Comparison of ENCODE assay signal across 20 cellular contexts in the genomic region with DNA sequence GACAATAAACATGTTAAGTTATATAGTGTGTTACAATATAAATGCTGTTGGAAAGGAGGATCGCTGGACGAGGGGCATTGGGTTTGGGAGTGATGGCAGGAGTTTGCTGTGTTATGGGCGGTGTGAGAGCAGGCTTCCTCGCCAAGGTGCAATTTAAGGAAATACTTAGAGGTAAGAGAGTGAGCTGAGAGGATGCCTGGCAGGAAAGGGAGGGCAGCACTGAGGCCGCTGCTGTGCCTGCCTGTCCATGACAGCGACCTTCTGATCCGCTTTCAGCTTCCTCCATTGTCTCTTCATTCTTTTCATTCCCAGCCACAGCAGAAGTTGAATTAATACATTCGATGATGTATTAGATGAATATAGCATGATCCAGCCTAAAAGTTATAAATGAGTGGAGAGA. TPM values are rescaled to one million over a fixed set of nuclear protein-coding genes. Genes with fewer than 3 reads are reported as not detected.
A peak's percentile ranks its signal among the peaks of the same experiment; 100 is the strongest.
DNase-seq lines count a peak whose midpoint lies in the region; ATAC-seq and TF ChIP-seq lines count a peak whose summit lies in the region.
"Had no signal": no experiment of that assay in that cellular context is flagged by ENCODE, and none has a peak within 500 bp of the region (broad histone marks: within the 10 kb centered on the region; RNA-seq: fewer than 3 reads in every experiment).

No MANE protein-coding gene starts in this region.

- no peak overlapping the region for H2BK20ac ChIP-seq in H9 (ENCODE audit: low read depth, low read length, poor library complexity, severe bottlenecking)

- peaks cover 42% of the 10 kb centered on the region in 2 donors for H3K4me1 ChIP-seq in gastrocnemius medialis
- H3K4me1 ChIP-seq in H9 (ENCODE audit: insufficient read depth, low read length) = no peaks in the 10 kb centered on the region
- H3K4me1 ChIP-seq: Peyer's patch had no signal

- H2BK120ac ChIP-seq in H9 (ENCODE audit: low read depth, low read length, poor library complexity, severe bottlenecking) = no peak overlapping the region

- H3K9me3 ChIP-seq in T-helper 17 cell (ENCODE audit: control insufficient read depth, low read length, poor library complexity, severe bottlenecking) = no peaks in the 10 kb centered on the region
- no peaks in the 10 kb centered on the region for H3K9me3 ChIP-seq in gastrocnemius medialis
- H3K9me3 ChIP-seq in H9 (ENCODE audit: control insufficient read depth, low read depth, low read length) = no peaks in the 10 kb centered on the region
- H3K9me3 ChIP-seq: Peyer's patch had no signal

- peaks cover 2% of the 10 kb centered on the region for H3K4me1 Mint-ChIP-seq in activated CD8-positive, alpha-beta memory T cell treated with anti-CD3 and anti-CD28 coated beads, Interleukin-2, amount 10 ng/mL, durations not matched to agents 7 days and 5 days
- peaks cover 12% of the 10 kb centered on the region for H3K4me1 Mint-ChIP-seq in T-helper 17 cell
- peaks cover 26% of the 10 kb centered on the region for H3K4me1 Mint-ChIP-seq in endothelial cell (ENCODE audit: unreplicated experiment)
- peaks cover 0 to 4% of the 10 kb centered on the region in 2 experiments; a peak in 1 of 4 replicates for H3K4me1 Mint-ChIP-seq in H9
- H3K4me1 Mint-ChIP-seq: B cell had no signal

- H3K4me2 ChIP-seq in H9 (ENCODE audit: insufficient read depth, insufficient read length, low read length) = no peak overlapping the region
- H3K4me2 ChIP-seq: KMS-11 had no signal

- no peak for DNase-seq in activated CD8-positive, alpha-beta memory T cell treated with anti-CD3 and anti-CD28 coated beads, Interleukin-2, amount 10 ng/mL, durations not matched to agents 7 days and 5 days
- no peak for DNase-seq in activated CD8-positive, alpha-beta memory T cell treated with anti-CD3 and anti-CD28 coated beads for 24 hours
- DNase-seq in T-helper 17 cell (no peak), endothelial cell (ENCODE audit: low spot score) (no peak), gastrocnemius medialis (no peak), H9 (no peak), NCI-H82 (lab: John Stamatoyannopoulos, UW) (no peak), hypothalamus (lab: John Stamatoyannopoulos, UW) (no peak)
- DNase-seq: Calu3, DMS79 treated with DMSO at 0.1 percent for 48 hours, GF-D8, MM.1S, NCI-H2029, NCI-H526 treated with DMSO at 0.1 percent for 48 hours, Peyer's patch, SHP77 treated with DMSO at 0.1 percent for 48 hours had no signal

- H2BK12ac ChIP-seq in H9 (ENCODE audit: insufficient read length, low read depth, low read length) = no peak overlapping the region

- TF ChIP-seq POLR2A in gastrocnemius medialis (IDR thresholded peaks at IDR 0.05) = no peak

- H2AFZ ChIP-seq in H9 (ENCODE audit: low read length) = no peak overlapping the region

- no peak overlapping the region for H3K4me3 ChIP-seq in gastrocnemius medialis
- H3K4me3 ChIP-seq: Peyer's patch had no signal

- no peak overlapping the region for H3K18ac ChIP-seq in H9 (ENCODE audit: insufficient read length, low read depth, low read length)

- CTCF ChIA-PET in activated CD8-positive, alpha-beta memory T cell treated with anti-CD3 and anti-CD28 coated beads, Interleukin-2, amount 10 ng/mL, durations not matched to agents 7 days and 5 days (lab: Charles Lee) = interaction anchor here (2.0 kb wide), 1 partner anchor 148 kb away, joined by 7 read pairs; no protein-coding TSS in a partner anchor

- peak overlapping the region; percentile 4 for H3K27ac Mint-ChIP-seq in activated CD8-positive, alpha-beta memory T cell treated with anti-CD3 and anti-CD28 coated beads, Interleukin-2, amount 10 ng/mL, durations not matched to agents 7 days and 5 days
- H3K27ac Mint-ChIP-seq in T-helper 17 cell (peak overlapping the region; percentile 43), endothelial cell (ENCODE audit: unreplicated experiment) (no peak overlapping the region), H9 (peak overlapping the region in 1 of 3 experiments; percentile 7; a peak in 1 of 7 replicates)
- H3K27ac Mint-ChIP-seq: B cell had no signal

- in situ Hi-C loops in gastrocnemius medialis (cut with MboI; ENCODE audit: low sequenced_read_pairs in 4 of 4) = loop anchor here in 2 of 4 donors (10.0 kb wide), 2 partner anchors 144 to 154 kb away; a partner anchor contains a TSS

- peaks cover 14% of the 10 kb centered on the region for H3K36me3 Mint-ChIP-seq in activated CD8-positive, alpha-beta memory T cell treated with anti-CD3 and anti-CD28 coated beads, Interleukin-2, amount 10 ng/mL, durations not matched to agents 7 days and 5 days
- H3K36me3 Mint-ChIP-seq in T-helper 17 cell (ENCODE audit: low read depth) (peaks cover 5% of the 10 kb centered on the region), endothelial cell (ENCODE audit: low read depth, unreplicated experiment) (peaks cover 12% of the 10 kb centered on the region), H9 (ENCODE audit: insufficient read depth in 1 of 3, low read depth in 3 of 3) (peaks cover 10 to 48% (median 43%) of the 10 kb centered on the region in 3 experiments; a peak in 6 of 7 replicates)

- no peaks in the 10 kb centered on the region for H4K20me1 ChIP-seq in H9 (ENCODE audit: control insufficient read depth, insufficient read depth, insufficient read length)

- no peaks in the 10 kb centered on the region for H3K9me3 Mint-ChIP-seq in activated CD8-positive, alpha-beta memory T cell treated with anti-CD3 and anti-CD28 coated beads, Interleukin-2, amount 10 ng/mL, durations not matched to agents 7 days and 5 days (ENCODE audit: low read depth)
- no peaks in the 10 kb centered on the region for H3K9me3 Mint-ChIP-seq in endothelial cell (ENCODE audit: unreplicated experiment)
- no peaks in the 10 kb centered on the region for H3K9me3 Mint-ChIP-seq in H9

- H3K79me2 ChIP-seq in H9 (ENCODE audit: insufficient read depth, low read length) = no peaks in the 10 kb centered on the region

- H4K8ac ChIP-seq in H9 (replicated peaks; ENCODE audit: insufficient read length, low read depth, low read length) = no peak overlapping the region

- no peak overlapping the region for H2BK5ac ChIP-seq in H9 (ENCODE audit: insufficient read length, low read length)

- H3K79me1 ChIP-seq in H9 (ENCODE audit: insufficient read depth, low read depth, low read length, poor library complexity, severe bottlenecking) = no peaks in the 10 kb centered on the region

- H3K27ac ChIP-seq in gastrocnemius medialis = peak overlapping the region in 3 of 4 donors; percentile 23 to 50 (median 34)
- no peak overlapping the region for H3K27ac ChIP-seq in H9 (ENCODE audit: insufficient read length, low read depth, low read length)
- H3K27ac ChIP-seq: 22Rv1, C4-2B, KMS-11, Peyer's patch had no signal

- H3T11ph ChIP-seq in H9 (ENCODE audit: low read length) = no peak overlapping the region

- H2BK15ac ChIP-seq in H9 (ENCODE audit: low read depth, low read length) = no peak overlapping the region

- no peak overlapping the region for H4K91ac ChIP-seq in H9 (ENCODE audit: insufficient read length, low read depth, low read length)

- no peaks in the 10 kb centered on the region for H3K27me3 ChIP-seq in gastrocnemius medialis
- no peaks in the 10 kb centered on the region for H3K27me3 ChIP-seq in H9 (ENCODE audit: insufficient read depth, low read length)
- H3K27me3 ChIP-seq: Peyer's patch had no signal

- no peak overlapping the region for H2AK5ac ChIP-seq in H9 (ENCODE audit: insufficient read length, low read length)

- H3K36me3 ChIP-seq in gastrocnemius medialis = peaks cover 0 to 69% of the 10 kb centered on the region in 2 donors

- H3K27me3 Mint-ChIP-seq in activated CD8-positive, alpha-beta memory T cell treated with anti-CD3 and anti-CD28 coated beads, Interleukin-2, amount 10 ng/mL, durations not matched to agents 7 days and 5 days = no peaks in the 10 kb centered on the region
- no peaks in the 10 kb centered on the region for H3K27me3 Mint-ChIP-seq in T-helper 17 cell
- no peaks in the 10 kb centered on the region for H3K27me3 Mint-ChIP-seq in endothelial cell (ENCODE audit: unreplicated experiment)
- H3K27me3 Mint-ChIP-seq in H9 (ENCODE audit: low read depth) = no peaks in the 10 kb centered on the region
- H3K27me3 Mint-ChIP-seq: B cell had no signal

- intact Hi-C loops in gastrocnemius medialis (cut with DNase I; ENCODE audit: low total_unique reads) = no loop called here

- no CpG with 5 or more reads among the region's 8 CpGs for WGBS in H9 (ENCODE audit: extremely low coverage, insufficient read length, low lambda C conversion rate)

- no peaks in the 10 kb centered on the region for H3K23me2 ChIP-seq in H9 (ENCODE audit: insufficient read length, low read depth, low read length, poor library complexity, severe bottlenecking)

- no peak overlapping the region for H3K4me3 Mint-ChIP-seq in activated CD8-positive, alpha-beta memory T cell treated with anti-CD3 and anti-CD28 coated beads, Interleukin-2, amount 10 ng/mL, durations not matched to agents 7 days and 5 days
- H3K4me3 Mint-ChIP-seq in T-helper 17 cell (no peak overlapping the region), endothelial cell (ENCODE audit: unreplicated experiment) (peak overlapping the region; percentile 1), H9 (no peak overlapping the region)
- H3K4me3 Mint-ChIP-seq: B cell had no signal

- no peak for TF ChIP-seq CTCF in endothelial cell (IDR thresholded peaks at IDR 0.05; ENCODE audit: unreplicated experiment)
- no peak for TF ChIP-seq CTCF in gastrocnemius medialis (IDR thresholded peaks at IDR 0.05 in 4 of 5, conservative IDR thresholded peaks at IDR 0.05 in 1 of 5)
- TF ChIP-seq CTCF in H9 (conservative IDR thresholded peaks at IDR 0.05) = no peak

- ATAC-seq in activated CD8-positive, alpha-beta memory T cell treated with anti-CD3 and anti-CD28 coated beads, Interleukin-2, amount 10 ng/mL, durations not matched to agents 7 days and 5 days = no peak
- ATAC-seq in T-helper 17 cell = no peak
- ATAC-seq in gastrocnemius medialis = no peak

- no peak overlapping the region for H3K14ac ChIP-seq in H9 (ENCODE audit: insufficient read depth, low read length)

- no peak overlapping the region for H3K4ac ChIP-seq in H9 (ENCODE audit: low read depth, low read length)

- no peak overlapping the region for H3K9ac ChIP-seq in H9 (ENCODE audit: extremely low read depth, insufficient read length, low read length)
- H3K9ac ChIP-seq: KMS-11 had no signal

- H3K56ac ChIP-seq in H9 (ENCODE audit: insufficient read length, low read depth, low read length) = no peak overlapping the region

- H3K23ac ChIP-seq in H9 (ENCODE audit: insufficient read length, low read depth, low read length) = no peak overlapping the region

- H4K5ac ChIP-seq in H9 (ENCODE audit: insufficient read length, low read depth, low read length) = no peak overlapping the region

RNA-seq across cellular contexts. Expression of a gene that starts 41.2 kb away (rescaled TPM):
- total RNA-seq in activated CD8-positive, alpha-beta memory T cell treated with anti-CD3 and anti-CD28 coated beads, Interleukin-2, amount 10 ng/mL, durations not matched to agents 7 days and 5 days = 10 to 100 TPM; 49.0 to 49.1 TPM
- 10 to 100 TPM; 49.1 to 55.2 TPM for total RNA-seq in T-helper 17 cell
- 33.0 TPM for total RNA-seq in endothelial cell (ENCODE audit: unreplicated experiment)
- total RNA-seq in gastrocnemius medialis = 10 to 100 TPM; 36.0 to 56.2 (median 41.4) TPM
- total RNA-seq in H9 (2021) = 44.5 and 50.2 TPM in 2 replicates
